In the genomic region with DNA sequence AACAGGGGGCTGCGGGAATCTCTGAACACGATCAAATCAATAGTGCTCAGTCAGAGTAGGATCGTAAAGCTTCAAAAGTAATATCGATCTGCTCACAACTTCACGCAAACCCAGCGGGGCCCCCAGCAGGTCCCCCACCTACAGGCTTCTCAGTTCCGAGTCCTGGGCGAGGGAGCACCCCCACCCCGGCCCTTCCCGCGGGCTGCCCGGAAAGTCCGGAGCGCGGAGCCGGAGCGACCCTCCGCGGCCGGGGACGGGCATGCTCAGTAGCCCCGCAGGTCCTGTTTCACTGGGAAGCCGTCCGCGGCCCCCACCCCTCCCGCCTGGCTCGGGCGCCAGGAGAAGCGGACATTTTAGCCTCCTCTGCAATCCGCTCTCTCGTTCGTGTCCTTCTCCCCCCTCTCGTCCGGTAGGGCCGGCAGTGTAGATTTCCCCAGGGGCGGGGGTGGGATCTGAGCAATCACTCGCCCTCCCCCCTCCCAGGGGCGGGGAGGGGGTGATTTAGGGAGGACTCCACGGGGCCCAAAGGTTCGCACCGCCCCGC, we compare ENCODE assay signal across 8 cellular contexts. TPM values are rescaled to one million over a fixed set of nuclear protein-coding genes. Genes with fewer than 3 reads are reported as not detected.
DNase-seq lines count a peak whose midpoint lies in the region; ATAC-seq and TF ChIP-seq lines count a peak whose summit lies in the region.

No MANE protein-coding gene starts in this region.

- DNase-seq in GM12865 (ENCODE audit: low read depth) (peak; percentile 65), NCI-H2171 treated with DMSO at 0.1 percent for 48 hours (lab: John Stamatoyannopoulos, UW) (peak; percentile 75), activated B cell treated with CpG ODN at 0.5 μM for 24 hours (peak; percentile 57), dedifferentiated amniotic fluid mesenchymal stem cell (ENCODE audit: extremely low spot score) (peak; percentile 83)
- DNase-seq in stimulated activated CD4-positive, alpha-beta T cell treated with anti-CD3 and anti-CD28 coated beads, Interleukin-12 subunit alpha, Interleukin-12 subunit beta, amount 100 ng/mL, for 4 hours: peak; percentile 47

- TF ChIP-seq CTCF in GM12865 (IDR thresholded peaks at IDR 0.05; ENCODE audit: insufficient read depth, low read depth, low read length, missing control alignments) (no peak), activated B cell treated with CpG ODN at 0.5 μM for 24 hours (IDR thresholded peaks at IDR 0.05) (no peak)

- CTCF ChIA-PET in activated B cell treated with CpG ODN at 0.5 μM for 24 hours (lab: Charles Lee): interaction anchor here (1.9 kb wide), 1 partner anchor 170 kb away, joined by 4 read pairs; no protein-coding TSS in a partner anchor

- H3K4me1 Mint-ChIP-seq in activated B cell treated with CpG ODN at 0.5 μM for 24 hours: peaks cover 23% of the 10 kb centered on the region

- H3K36me3 Mint-ChIP-seq in activated B cell treated with CpG ODN at 0.5 μM for 24 hours (ENCODE audit: low read depth): peaks cover 4% of the 10 kb centered on the region

- intact Hi-C loops in activated B cell treated with CpG ODN at 0.5 μM for 24 hours (cut with micrococcal nuclease): loop anchor here (1.0 kb wide), 1 partner anchor 171 kb away; no protein-coding TSS in a partner anchor

- H3K27me3 Mint-ChIP-seq in activated B cell treated with CpG ODN at 0.5 μM for 24 hours: peaks cover 30% of the 10 kb centered on the region

- POLR2A ChIA-PET in activated B cell treated with CpG ODN at 0.5 μM for 24 hours (lab: Charles Lee): interaction anchor here (0.6 kb wide), 1 partner anchor 14 kb away, joined by 9 read pairs; no protein-coding TSS in a partner anchor

- H3K27ac ChIP-seq in layer of hippocampus (ENCODE audit: low read depth, low read length): peak overlapping the region; percentile 89

- H3K4me3 Mint-ChIP-seq in activated B cell treated with CpG ODN at 0.5 μM for 24 hours: peak overlapping the region; percentile 93

- H3K4me3 ChIP-seq in GM12865 (ENCODE audit: low read depth, low read length): peak overlapping the region; percentile 65

- peak; percentile 15 for ATAC-seq in HG02973 (IDR thresholded peaks at IDR 0.05; ENCODE audit: unreplicated experiment)
- ATAC-seq in activated B cell treated with CpG ODN at 0.5 μM for 24 hours (ENCODE audit: low read depth): peak; percentile 16
- no peak for ATAC-seq in HG03025 (IDR thresholded peaks at IDR 0.05; ENCODE audit: low FRiP score, unreplicated experiment)

- no peak overlapping the region for H3K27ac Mint-ChIP-seq in activated B cell treated with CpG ODN at 0.5 μM for 24 hours

- no peaks in the 10 kb centered on the region for H3K27me3 ChIP-seq in layer of hippocampus (ENCODE audit: control insufficient read depth, insufficient read depth, low read length)

- H3K9me3 Mint-ChIP-seq in activated B cell treated with CpG ODN at 0.5 μM for 24 hours: no peaks in the 10 kb centered on the region

RNA-seq across cellular contexts. Expression of a gene that starts 3.3 kb away (rescaled TPM):
- total RNA-seq in activated B cell treated with CpG ODN at 0.5 μM for 24 hours: 2.5 and 3.1 TPM in 2 replicates
